In genomic region chr1:28104866-28105467, GRCh38 we compare ENCODE assay signal across 8 cellular contexts. TPM values are rescaled to one million over a fixed set of nuclear protein-coding genes. Genes with fewer than 3 reads are reported as not detected.
DNase-seq lines count a peak whose midpoint lies in the region; ATAC-seq and TF ChIP-seq lines count a peak whose summit lies in the region.

No MANE protein-coding gene starts in this region.

- no peak for TF ChIP-seq EP300 in neural cell (conservative IDR thresholded peaks at IDR 0.05; ENCODE audit: poor library complexity, severe bottlenecking)

- peak overlapping the region; percentile 54 for H3K9ac ChIP-seq in neural cell (ENCODE audit: low read length)

- CTCF ChIA-PET in Panc1 (lab: Charles Lee), result interaction anchor here (0.5 kb wide), 1 partner anchor 111 kb away, joined by 5 read pairs; no protein-coding TSS in a partner anchor

- no peaks in the 10 kb centered on the region for H3K4me1 Mint-ChIP-seq in immature natural killer cell

- peak; percentile 62 for ATAC-seq in Panc1
- no peak for ATAC-seq in HG02759 (IDR thresholded peaks at IDR 0.05; ENCODE audit: unreplicated experiment)
- ATAC-seq in HG03045 (IDR thresholded peaks at IDR 0.05; ENCODE audit: unreplicated experiment), result no peak

- H3K4me3 Mint-ChIP-seq in immature natural killer cell, result no peak overlapping the region

- in situ Hi-C loops in Panc1 (cut with HindIII; ENCODE audit: low pct_unique_long_range_greater_than_20kb, low sequenced_read_pairs), result no loop called here

- H3K4me1 ChIP-seq in Panc1 (ENCODE audit: control insufficient read depth, insufficient read depth, low read length), result no peaks in the 10 kb centered on the region

- H3K27ac ChIP-seq in Panc1 (ENCODE audit: low read length) (no peak overlapping the region), neural cell (ENCODE audit: low read length) (peak overlapping the region; percentile 71)

- H3K36me3 Mint-ChIP-seq in immature natural killer cell, result no peaks in the 10 kb centered on the region

- no TSS peak for BruUV-seq in Panc1 (replicated peaks; lab: Mats Ljungman, UMichigan)

- peaks cover 0 to 2% (median 2%) of the 10 kb centered on the region in 3 donors for H3K27me3 Mint-ChIP-seq in immature natural killer cell (ENCODE audit: low read depth in 3 of 3)

- no peaks in the 10 kb centered on the region for H3F3A ChIP-seq in neural cell (ENCODE audit: insufficient read depth, low read length, poor library complexity, severe bottlenecking)

- no peak overlapping the region for H3K27ac Mint-ChIP-seq in immature natural killer cell

- DNase-seq in EH (ENCODE audit: low read depth) (peak; percentile 75), Panc1 (ENCODE audit: low read depth, low spot score) (no peak), fibroblast of pulmonary artery (ENCODE audit: low read depth) (peak; percentile 61), immature natural killer cell (no peak), HUDEP-2 (lab: John Stamatoyannopoulos, UW; ENCODE audit: unreplicated experiment in 76 of 76) (no peak)

- TF ChIP-seq CTCF in Panc1 (IDR thresholded peaks at IDR 0.05) (no peak), fibroblast of pulmonary artery (IDR thresholded peaks at IDR 0.05; ENCODE audit: low read length, missing control alignments) (no peak), neural cell (IDR thresholded peaks at IDR 0.05; ENCODE audit: poor library complexity, severe bottlenecking) (no peak)

- H3K79me2 ChIP-seq in neural cell (replicated peaks; ENCODE audit: insufficient read depth, low read length), result no peaks in the 10 kb centered on the region

- intact Hi-C loops in Panc1 (cut with micrococcal nuclease; ENCODE audit: unreplicated experiment), result no loop called here

- no peaks in the 10 kb centered on the region for H3K9me3 ChIP-seq in Panc1 (ENCODE audit: control insufficient read depth, insufficient read depth, low read depth, low read length)
- no peaks in the 10 kb centered on the region for H3K9me3 ChIP-seq in neural cell (ENCODE audit: low read length)

- TF ChIP-seq RAD21 in neural cell (conservative IDR thresholded peaks at IDR 0.05), result no peak

- H4K20me1 ChIP-seq in neural cell (ENCODE audit: insufficient read depth), result no peaks in the 10 kb centered on the region

- H3K9me2 ChIP-seq in neural cell (ENCODE audit: insufficient read depth, low read length), result no peaks in the 10 kb centered on the region

- H3K4me3 ChIP-seq in Panc1 (ENCODE audit: low read depth in 2 of 2, low read length in 2 of 2) (no peak overlapping the region), fibroblast of pulmonary artery (replicated peaks; ENCODE audit: low read depth, low read length) (peak overlapping the region; percentile 15), neural cell (ENCODE audit: low read length) (peak overlapping the region; percentile 59)

- no peaks in the 10 kb centered on the region for H3K9me3 Mint-ChIP-seq in immature natural killer cell

- H3K36me3 ChIP-seq in Panc1 (ENCODE audit: control insufficient read depth, insufficient read depth, low read length), result no peaks in the 10 kb centered on the region
- H3K36me3 ChIP-seq in neural cell (ENCODE audit: insufficient read depth, low read length), result no peaks in the 10 kb centered on the region

- POLR2A ChIA-PET in Panc1 (lab: Charles Lee), result no interaction called here

- H3K4me2 ChIP-seq in neural cell (ENCODE audit: low read length), result no peak overlapping the region

- H2AFZ ChIP-seq in neural cell (ENCODE audit: low read depth, low read length), result peak overlapping the region; percentile 30

- no peaks in the 10 kb centered on the region for H3K27me3 ChIP-seq in Panc1 (ENCODE audit: control insufficient read depth, insufficient read depth, low read length)
- no peaks in the 10 kb centered on the region for H3K27me3 ChIP-seq in neural cell (ENCODE audit: insufficient read depth, low read depth, low read length)

TF ChIP-seq in neural cell, 6 proteins besides CTCF, POLR2A, EP300 and RAD21:
- TF ChIP-seq EZH2 (IDR thresholded peaks at IDR 0.05; ENCODE audit: borderline replicate concordance, insufficient read depth, low read length, poor library complexity, severe bottlenecking) (no peak), SMC3 (conservative IDR thresholded peaks at IDR 0.05; ENCODE audit: poor library complexity) (no peak), MXI1 (conservative IDR thresholded peaks at IDR 0.05; ENCODE audit: poor library complexity, severe bottlenecking) (no peak), TAF1 (IDR thresholded peaks at IDR 0.05; ENCODE audit: low read depth) (no peak), POLR2AphosphoS5 (IDR thresholded peaks at IDR 0.05) (peak; percentile 70), REST (IDR thresholded peaks at IDR 0.05; ENCODE audit: borderline replicate concordance) (no peak)

RNA-seq across cellular contexts. Expression of gene EYA3, which starts 16.6 kb away (rescaled TPM):
- 17.5 TPM for total RNA-seq in Panc1 (2021; ENCODE audit: unreplicated experiment)
- 5.4 TPM for polyA plus RNA-seq in Panc1 (2012; ENCODE audit: insufficient read length)
- polyA plus RNA-seq in neural cell, result 11.1 and 11.2 TPM in 2 replicates
- 22.6 and 22.9 TPM in 2 replicates for polyA minus RNA-seq in neural cell
- 10 to 100 TPM in 1 of 3 donors, 1 to 10 TPM in 2; 7.8 to 15.6 (median 9.3) TPM for polyA plus RNA-seq in immature natural killer cell

Comparison
In these comparisons a context has a peak if more than half of its experiments do, and no peak if none do; other contexts are left out.
1. DNase-seq: peak in EH (single experiment) and fibroblast of pulmonary artery (single experiment); none in Panc1 (single experiment), immature natural killer cell (0 of 3) and HUDEP-2 (0 of 76).
2. H3K4me3 ChIP-seq: peak in fibroblast of pulmonary artery (single experiment) and neural cell (single experiment); none in Panc1 (0 of 2).